9 cellular contexts compared by ENCODE assay signal in genomic region chr12:25054783-25055144, GRCh38.
DNase-seq lines count a peak whose midpoint lies in the region; ATAC-seq and TF ChIP-seq lines count a peak whose summit lies in the region.
"Had no signal": no experiment of that assay in that cellular context is flagged by ENCODE, and none has a peak within 500 bp of the region (broad histone marks: within the 10 kb centered on the region; RNA-seq: fewer than 3 reads in every experiment).

No MANE protein-coding gene starts in this region.

- no peaks in the 10 kb centered on the region for H3K9me3 Mint-ChIP-seq in activated CD8-positive, alpha-beta memory T cell treated with anti-CD3 and anti-CD28 coated beads, Interleukin-2, amount 10 ng/mL, durations not matched to agents 7 days and 5 days (ENCODE audit: low read depth)
- H3K9me3 Mint-ChIP-seq in stimulated activated memory B cell treated with anti-CD40 and anti-IgM and Interleukin-4, amounts not matched to agents 10 μg/mL and 1 μg/mL and 100 μg/mL, for 72 hours: no peaks in the 10 kb centered on the region

- H3K27me3 ChIP-seq in foreskin keratinocyte: no peaks in the 10 kb centered on the region
- H3K27me3 ChIP-seq: cardiac muscle cell had no signal

- CTCF ChIA-PET in activated CD8-positive, alpha-beta memory T cell treated with anti-CD3 and anti-CD28 coated beads, Interleukin-2, amount 10 ng/mL, durations not matched to agents 7 days and 5 days (lab: Charles Lee): interaction anchor here (1.2 kb wide), 1 partner anchor 63 kb away, joined by 3 read pairs; no protein-coding TSS in a partner anchor

- ATAC-seq in activated CD8-positive, alpha-beta memory T cell treated with anti-CD3 and anti-CD28 coated beads, Interleukin-2, amount 10 ng/mL, durations not matched to agents 7 days and 5 days: peak; percentile 38
- ATAC-seq in foreskin keratinocyte (peak; percentile 80), HG03025 (IDR thresholded peaks at IDR 0.05; ENCODE audit: low FRiP score, unreplicated experiment) (no peak), left lobe of liver (no peak)
- peak; percentile 32 for ATAC-seq in stimulated activated memory B cell treated with anti-CD40 and anti-IgM and Interleukin-4, amounts not matched to agents 10 μg/mL and 1 μg/mL and 100 μg/mL, for 72 hours

- DNase-seq in KBM-7 (peak; percentile 43), foreskin keratinocyte (peak; percentile 51 to 76), NCI-H1105 treated with DMSO at 0.1 percent for 48 hours (lab: John Stamatoyannopoulos, UW) (no peak), left lobe of liver (ENCODE audit: low spot score) (no peak), inferior parietal cortex (ENCODE audit: extremely low spot score) (no peak)
- peak; percentile 92 for DNase-seq in activated CD8-positive, alpha-beta memory T cell treated with anti-CD3 and anti-CD28 coated beads, Interleukin-2, amount 10 ng/mL, durations not matched to agents 7 days and 5 days

- peaks cover 36% of the 10 kb centered on the region for H3K4me1 ChIP-seq in foreskin keratinocyte

- peaks cover 17% of the 10 kb centered on the region for H3K36me3 Mint-ChIP-seq in activated CD8-positive, alpha-beta memory T cell treated with anti-CD3 and anti-CD28 coated beads, Interleukin-2, amount 10 ng/mL, durations not matched to agents 7 days and 5 days
- H3K36me3 Mint-ChIP-seq in stimulated activated memory B cell treated with anti-CD40 and anti-IgM and Interleukin-4, amounts not matched to agents 10 μg/mL and 1 μg/mL and 100 μg/mL, for 72 hours: peaks cover 17% of the 10 kb centered on the region

- H3K27ac Mint-ChIP-seq in activated CD8-positive, alpha-beta memory T cell treated with anti-CD3 and anti-CD28 coated beads, Interleukin-2, amount 10 ng/mL, durations not matched to agents 7 days and 5 days: peak overlapping the region; percentile 87
- peak overlapping the region; percentile 92 for H3K27ac Mint-ChIP-seq in stimulated activated memory B cell treated with anti-CD40 and anti-IgM and Interleukin-4, amounts not matched to agents 10 μg/mL and 1 μg/mL and 100 μg/mL, for 72 hours

- peak overlapping the region; percentile 83 for H3K27ac ChIP-seq in foreskin keratinocyte
- H3K27ac ChIP-seq: cardiac muscle cell had no signal

- H3K27me3 Mint-ChIP-seq in activated CD8-positive, alpha-beta memory T cell treated with anti-CD3 and anti-CD28 coated beads, Interleukin-2, amount 10 ng/mL, durations not matched to agents 7 days and 5 days: no peaks in the 10 kb centered on the region
- H3K27me3 Mint-ChIP-seq in stimulated activated memory B cell treated with anti-CD40 and anti-IgM and Interleukin-4, amounts not matched to agents 10 μg/mL and 1 μg/mL and 100 μg/mL, for 72 hours: no peaks in the 10 kb centered on the region

- TF ChIP-seq CTCF in foreskin keratinocyte (conservative IDR thresholded peaks at IDR 0.05): no peak

- in situ Hi-C loops in KBM-7 (cut with MboI; ENCODE audit: low pct_unique_long_range_greater_than_20kb, low sequenced_read_pairs): no loop called here

- peaks cover 46% of the 10 kb centered on the region for H3K4me1 Mint-ChIP-seq in activated CD8-positive, alpha-beta memory T cell treated with anti-CD3 and anti-CD28 coated beads, Interleukin-2, amount 10 ng/mL, durations not matched to agents 7 days and 5 days
- peaks cover 74% of the 10 kb centered on the region for H3K4me1 Mint-ChIP-seq in stimulated activated memory B cell treated with anti-CD40 and anti-IgM and Interleukin-4, amounts not matched to agents 10 μg/mL and 1 μg/mL and 100 μg/mL, for 72 hours

- peak overlapping the region; percentile 84 for H3K4me3 Mint-ChIP-seq in activated CD8-positive, alpha-beta memory T cell treated with anti-CD3 and anti-CD28 coated beads, Interleukin-2, amount 10 ng/mL, durations not matched to agents 7 days and 5 days
- H3K4me3 Mint-ChIP-seq in stimulated activated memory B cell treated with anti-CD40 and anti-IgM and Interleukin-4, amounts not matched to agents 10 μg/mL and 1 μg/mL and 100 μg/mL, for 72 hours: peak overlapping the region; percentile 91

Comparison
In these comparisons a context has a peak if more than half of its experiments do, and no peak if none do; other contexts are left out.
1. DNase-seq: peak in KBM-7 (single experiment), activated CD8-positive, alpha-beta memory T cell treated with anti-CD3 and anti-CD28 coated beads, Interleukin-2, amount 10 ng/mL, durations not matched to agents 7 days and 5 days (single experiment) and foreskin keratinocyte (2 of 2); none in NCI-H1105 treated with DMSO at 0.1 percent for 48 hours (single experiment), left lobe of liver (single experiment) and inferior parietal cortex (single experiment).
2. ATAC-seq: peak in activated CD8-positive, alpha-beta memory T cell treated with anti-CD3 and anti-CD28 coated beads, Interleukin-2, amount 10 ng/mL, durations not matched to agents 7 days and 5 days (single experiment), foreskin keratinocyte (single experiment) and stimulated activated memory B cell treated with anti-CD40 and anti-IgM and Interleukin-4, amounts not matched to agents 10 μg/mL and 1 μg/mL and 100 μg/mL, for 72 hours (single experiment); none in HG03025 (single experiment) and left lobe of liver (single experiment).